In the genomic region with DNA sequence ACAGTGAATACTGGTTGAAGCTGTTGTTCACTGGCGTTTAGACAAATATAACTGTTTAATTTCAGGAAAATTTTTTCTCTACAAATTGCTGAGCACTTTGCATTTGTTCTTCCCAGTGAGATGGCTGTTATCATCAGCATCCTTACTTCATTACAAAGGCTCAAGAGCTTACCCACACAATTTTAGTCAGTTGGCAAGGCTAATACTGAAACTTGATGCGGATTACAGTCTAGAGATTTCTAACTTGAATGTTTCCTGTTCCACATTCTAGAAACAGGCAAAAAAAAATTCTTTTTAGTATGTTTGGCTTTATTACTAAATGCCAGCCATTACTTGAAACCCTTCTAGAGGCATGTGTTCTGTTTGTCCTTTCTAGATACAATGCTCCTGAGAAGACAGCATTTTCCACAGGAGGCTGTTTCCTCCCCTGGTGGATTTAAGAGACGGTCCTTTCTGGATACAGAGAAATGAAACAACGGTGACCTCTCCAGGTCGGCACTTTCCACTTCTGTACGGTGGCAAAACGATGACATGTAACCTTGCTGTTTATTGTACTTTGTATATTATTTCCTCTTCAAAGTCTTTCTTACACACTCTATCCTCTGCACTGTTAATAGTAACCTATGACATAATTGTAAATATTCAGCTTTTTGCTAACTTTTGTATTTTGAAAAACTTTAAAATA, we compare ENCODE assay signal across 22 cellular contexts.
"Had no signal": no experiment of that assay in that cellular context is flagged by ENCODE, and none has a peak within 500 bp of the region (broad histone marks: within the 10 kb centered on the region; RNA-seq: fewer than 3 reads in every experiment).

No MANE protein-coding gene starts in this region.

- H3K4me1 ChIP-seq: breast epithelium, heart right ventricle, left lung, prostate gland, right atrium auricular region, spleen, tibial artery had no signal

- H3K36me3 ChIP-seq: breast epithelium, ovary had no signal

- H3K27me3 Mint-ChIP-seq: activated naive CD8-positive, alpha-beta T cell treated with anti-CD3 and anti-CD28 coated beads, Interleukin-2, amount 10 ng/mL, durations not matched to agents 7 days and 5 days; T-cell had no signal

- ATAC-seq: heart right ventricle; left lung; stimulated activated naive CD8-positive, alpha-beta T cell treated with anti-CD3 and anti-CD28 coated beads, Interleukin-15, Interleukin-2, amounts not matched to agents 100 U/mL and 50 U/mL, for 24 hours; T-cell had no signal

- H3K9me3 Mint-ChIP-seq: activated naive CD8-positive, alpha-beta T cell treated with anti-CD3 and anti-CD28 coated beads, Interleukin-2, amount 10 ng/mL, durations not matched to agents 7 days and 5 days; nephron; T-cell had no signal

- H3K4me3 Mint-ChIP-seq: activated naive CD8-positive, alpha-beta T cell treated with anti-CD3 and anti-CD28 coated beads, Interleukin-2, amount 10 ng/mL, durations not matched to agents 7 days and 5 days; nephron; T-cell had no signal

- H3K4me3 ChIP-seq: breast epithelium, coronary artery, heart right ventricle, left lung, lung, ovary, prostate gland, right atrium auricular region, spleen, tibial artery had no signal

- DNase-seq: activated CD4-positive, alpha-beta T cell treated with anti-CD3 and anti-CD28 coated beads for 1 hour; activated naive CD4-positive, alpha-beta T cell treated with Interleukin-2 at 50 U/mL for 16 hours; activated naive CD8-positive, alpha-beta T cell treated with anti-CD3 and anti-CD28 coated beads, Interleukin-2, amount 10 ng/mL, durations not matched to agents 7 days and 5 days; amniotic stem cell; heart right ventricle; kidney; left lung; midbrain; ovary; spleen; stimulated activated CD4-positive, alpha-beta T cell treated with anti-CD3 and anti-CD28 coated beads, Interleukin-4, amount 100 ng/mL, for 1 hour; stimulated activated naive CD8-positive, alpha-beta T cell treated with anti-CD3 and anti-CD28 coated beads, Interleukin-15, Interleukin-2, amounts not matched to agents 100 U/mL and 50 U/mL, for 24 hours; substantia nigra; T-cell; tibial artery had no signal

- H3K27ac ChIP-seq: breast epithelium, coronary artery, heart right ventricle, left lung, neutrophil, ovary, prostate gland, right atrium auricular region, spleen, tibial artery had no signal

- H3K9me3 ChIP-seq: breast epithelium, left lung, neutrophil, ovary, prostate gland, right atrium auricular region, spleen, tibial artery had no signal

- H3K27ac Mint-ChIP-seq: activated naive CD8-positive, alpha-beta T cell treated with anti-CD3 and anti-CD28 coated beads, Interleukin-2, amount 10 ng/mL, durations not matched to agents 7 days and 5 days; nephron had no signal

- H3K4me1 Mint-ChIP-seq: nephron, T-cell had no signal

- H3K27me3 ChIP-seq: breast epithelium, heart right ventricle, left lung, neutrophil, ovary, right atrium auricular region, spleen, tibial artery had no signal
